ENCODE assay signal across 25 cellular contexts in genomic region chr7:2197436-2198155, GRCh38. TPM values are rescaled to one million over a fixed set of nuclear protein-coding genes. Genes with fewer than 3 reads are reported as not detected.
DNase-seq lines count a peak whose midpoint lies in the region; ATAC-seq and TF ChIP-seq lines count a peak whose summit lies in the region.
"Had no signal": no experiment of that assay in that cellular context is flagged by ENCODE, and none has a peak within 500 bp of the region (broad histone marks: within the 10 kb centered on the region; RNA-seq: fewer than 3 reads in every experiment).

No MANE protein-coding gene starts in this region.

- no peaks in the 10 kb centered on the region for H3K4me1 ChIP-seq in upper lobe of right lung
- H3K4me1 ChIP-seq: BE2C, transverse colon had no signal

- H3K27ac Mint-ChIP-seq in activated CD8-positive, alpha-beta memory T cell treated with anti-CD3 and anti-CD28 coated beads, Interleukin-2, amount 10 ng/mL, durations not matched to agents 7 days and 5 days, result no peak overlapping the region
- H3K27ac Mint-ChIP-seq in central memory CD8-positive, alpha-beta T cell (ENCODE audit: low read depth), result peak overlapping the region; percentile 33
- H3K27ac Mint-ChIP-seq: activated naive CD4-positive, alpha-beta T cell treated with anti-CD3 and anti-CD28 coated beads for 36 hours; activated T-cell treated with anti-CD3 and anti-CD28 coated beads, Interleukin-2, amount 50 U/mL, for 72 hours; stimulated activated naive CD8-positive, alpha-beta T cell treated with anti-CD3 and anti-CD28 coated beads, Interleukin-15, Interleukin-2, amounts not matched to agents 100 ng/mL and 50 ng/mL, for 24 hours; T-helper 1 cell treated with Interleukin-12 subunit alpha and Interleukin-12 subunit beta and Interleukin-4 antibody, amounts not matched to agents 30 μg/mL and 1 μg/mL, for 36 hours had no signal

- CTCF ChIA-PET in activated CD8-positive, alpha-beta memory T cell treated with anti-CD3 and anti-CD28 coated beads, Interleukin-2, amount 10 ng/mL, durations not matched to agents 7 days and 5 days (lab: Charles Lee), result no interaction called here

- no peak for ATAC-seq in activated CD8-positive, alpha-beta memory T cell treated with anti-CD3 and anti-CD28 coated beads, Interleukin-2, amount 10 ng/mL, durations not matched to agents 7 days and 5 days
- no peak for ATAC-seq in central memory CD8-positive, alpha-beta T cell (replicated peaks; ENCODE audit: extremely low read depth, poor library complexity, severe bottlenecking)
- no peak for ATAC-seq in upper lobe of right lung
- ATAC-seq in HG02571 (IDR thresholded peaks at IDR 0.05; ENCODE audit: unreplicated experiment), result no peak
- ATAC-seq: activated T-cell treated with anti-CD3 and anti-CD28 coated beads, Interleukin-2, amount 50 U/mL, for 72 hours had no signal

- H3K27me3 ChIP-seq in upper lobe of right lung, result no peaks in the 10 kb centered on the region
- H3K27me3 ChIP-seq: BE2C, SJCRH30, transverse colon had no signal

- H3K9me3 Mint-ChIP-seq in activated CD8-positive, alpha-beta memory T cell treated with anti-CD3 and anti-CD28 coated beads, Interleukin-2, amount 10 ng/mL, durations not matched to agents 7 days and 5 days (ENCODE audit: low read depth), result no peaks in the 10 kb centered on the region
- no peaks in the 10 kb centered on the region for H3K9me3 Mint-ChIP-seq in central memory CD8-positive, alpha-beta T cell
- H3K9me3 Mint-ChIP-seq: stimulated activated naive CD8-positive, alpha-beta T cell treated with anti-CD3 and anti-CD28 coated beads, Interleukin-15, Interleukin-2, amounts not matched to agents 100 ng/mL and 50 ng/mL, for 24 hours had no signal

- DNase-seq in activated CD8-positive, alpha-beta memory T cell treated with anti-CD3 and anti-CD28 coated beads, Interleukin-2, amount 50 U/mL, for 48 hours, result peak; percentile 44
- DNase-seq in activated CD8-positive, alpha-beta memory T cell treated with anti-CD3 and anti-CD28 coated beads, Interleukin-2, amount 10 ng/mL, durations not matched to agents 7 days and 5 days, result no peak
- no peak for DNase-seq in central memory CD8-positive, alpha-beta T cell (ENCODE audit: low spot score in 2 of 2)
- DNase-seq in mesenteric fat pad (ENCODE audit: low spot score) (peak; percentile 22), upper lobe of right lung (peak; percentile 49), substantia nigra (lab: John Stamatoyannopoulos, UW) (no peak), SIG-M5 treated with dmso at 0.1 percent for 504 hours (lab: John Stamatoyannopoulos, UW; ENCODE audit: unreplicated experiment) (no peak)
- DNase-seq: activated CD4-positive, alpha-beta T cell treated with anti-CD3 and anti-CD28 coated beads for 4 hours; activated naive CD4-positive, alpha-beta T cell treated with anti-CD3 and anti-CD28 coated beads for 36 hours; activated T-cell treated with anti-CD3 and anti-CD28 coated beads, Interleukin-2, amount 50 U/mL, for 72 hours; anterior cingulate cortex; BE2C; central memory CD4-positive, alpha-beta T cell; hypothalamus; NCI-H1436 treated with DMSO at 0.1 percent for 48 hours; OCI-M1; SJCRH30; stimulated activated CD4-positive, alpha-beta T cell treated with anti-CD3 and anti-CD28 coated beads, Interleukin-4, amount 100 ng/mL, for 24 hours; transverse colon had no signal

- H3K27me3 Mint-ChIP-seq in activated CD8-positive, alpha-beta memory T cell treated with anti-CD3 and anti-CD28 coated beads, Interleukin-2, amount 10 ng/mL, durations not matched to agents 7 days and 5 days, result no peaks in the 10 kb centered on the region
- H3K27me3 Mint-ChIP-seq in central memory CD8-positive, alpha-beta T cell, result no peaks in the 10 kb centered on the region
- H3K27me3 Mint-ChIP-seq: stimulated activated naive CD8-positive, alpha-beta T cell treated with anti-CD3 and anti-CD28 coated beads, Interleukin-15, Interleukin-2, amounts not matched to agents 100 ng/mL and 50 ng/mL, for 24 hours had no signal

- intact Hi-C loops in upper lobe of right lung (cut with DNase I), result no loop called here

- peaks cover 12% of the 10 kb centered on the region for H3K36me3 ChIP-seq in upper lobe of right lung

- H3K4me1 Mint-ChIP-seq in activated CD8-positive, alpha-beta memory T cell treated with anti-CD3 and anti-CD28 coated beads, Interleukin-2, amount 10 ng/mL, durations not matched to agents 7 days and 5 days, result no peaks in the 10 kb centered on the region
- H3K4me1 Mint-ChIP-seq in central memory CD8-positive, alpha-beta T cell, result no peaks in the 10 kb centered on the region

- no peak overlapping the region for H3K4me3 ChIP-seq in upper lobe of right lung
- H3K4me3 ChIP-seq: lung, SJCRH30, smooth muscle cell, transverse colon had no signal

- TF ChIP-seq CTCF in upper lobe of right lung (IDR thresholded peaks at IDR 0.05), result no peak

- H3K36me3 Mint-ChIP-seq in activated CD8-positive, alpha-beta memory T cell treated with anti-CD3 and anti-CD28 coated beads, Interleukin-2, amount 10 ng/mL, durations not matched to agents 7 days and 5 days, result peaks cover 25% of the 10 kb centered on the region
- peaks cover 3% of the 10 kb centered on the region for H3K36me3 Mint-ChIP-seq in central memory CD8-positive, alpha-beta T cell (ENCODE audit: insufficient read depth)

- H3K27ac ChIP-seq in upper lobe of right lung (no peak overlapping the region), substantia nigra (ENCODE audit: low read depth, low read length, poor library complexity, severe bottlenecking) (no peak overlapping the region)
- H3K27ac ChIP-seq: KMS-11, SJCRH30, transverse colon had no signal

- H3K4me3 Mint-ChIP-seq in activated CD8-positive, alpha-beta memory T cell treated with anti-CD3 and anti-CD28 coated beads, Interleukin-2, amount 10 ng/mL, durations not matched to agents 7 days and 5 days, result no peak overlapping the region
- H3K4me3 Mint-ChIP-seq in central memory CD8-positive, alpha-beta T cell, result no peak overlapping the region
- H3K4me3 Mint-ChIP-seq: activated naive CD4-positive, alpha-beta T cell treated with anti-CD3 and anti-CD28 coated beads for 36 hours; activated T-cell treated with anti-CD3 and anti-CD28 coated beads, Interleukin-2, amount 50 U/mL, for 72 hours; stimulated activated naive CD8-positive, alpha-beta T cell treated with anti-CD3 and anti-CD28 coated beads, Interleukin-15, Interleukin-2, amounts not matched to agents 100 ng/mL and 50 ng/mL, for 24 hours; T-helper 1 cell treated with Interleukin-12 subunit alpha and Interleukin-12 subunit beta and Interleukin-4 antibody, amounts not matched to agents 30 μg/mL and 1 μg/mL, for 36 hours had no signal

- no peaks in the 10 kb centered on the region for H3K9me3 ChIP-seq in upper lobe of right lung
- H3K9me3 ChIP-seq: transverse colon had no signal

RNA-seq across cellular contexts. Expression of gene MAD1L1, which starts 35.1 kb away (rescaled TPM):
- 10 to 100 TPM; 60.0 to 97.7 TPM for total RNA-seq in activated CD8-positive, alpha-beta memory T cell treated with anti-CD3 and anti-CD28 coated beads, Interleukin-2, amount 10 ng/mL, durations not matched to agents 7 days and 5 days
- total RNA-seq in mesenteric fat pad (32.2 TPM), upper lobe of right lung (48.4 TPM)

RNA-seq across cellular contexts. Expression of gene MRM2, which starts 44.4 kb away (rescaled TPM):
- total RNA-seq in activated CD8-positive, alpha-beta memory T cell treated with anti-CD3 and anti-CD28 coated beads, Interleukin-2, amount 10 ng/mL, durations not matched to agents 7 days and 5 days, result 10 to 100 TPM; 27.6 to 35.1 TPM
- total RNA-seq in mesenteric fat pad (19.7 TPM), upper lobe of right lung (23.7 TPM)

RNA-seq across cellular contexts. Expression of gene NUDT1, which starts 44.4 kb away (rescaled TPM):
- 100 to 1,000 TPM in 1 of 2 experiments, 10 to 100 TPM in 1; 85.7 to 105 TPM for total RNA-seq in activated CD8-positive, alpha-beta memory T cell treated with anti-CD3 and anti-CD28 coated beads, Interleukin-2, amount 10 ng/mL, durations not matched to agents 7 days and 5 days
- total RNA-seq in mesenteric fat pad (16.3 TPM), upper lobe of right lung (13.2 TPM)

Comparison
In these comparisons a context has a peak if more than half of its experiments do, and no peak if none do; other contexts are left out.
1. DNase-seq: peak in activated CD8-positive, alpha-beta memory T cell treated with anti-CD3 and anti-CD28 coated beads, Interleukin-2, amount 50 U/mL, for 48 hours (single experiment), mesenteric fat pad (single experiment) and upper lobe of right lung (single experiment); none in activated CD8-positive, alpha-beta memory T cell treated with anti-CD3 and anti-CD28 coated beads, Interleukin-2, amount 10 ng/mL, durations not matched to agents 7 days and 5 days (single experiment), central memory CD8-positive, alpha-beta T cell (0 of 2), substantia nigra (0 of 49) and SIG-M5 treated with dmso at 0.1 percent for 504 hours (single experiment).